13 cellular contexts compared by ENCODE assay signal in genomic region chr1:109901508-109902145, GRCh38. TPM values are rescaled to one million over a fixed set of nuclear protein-coding genes. Genes with fewer than 3 reads are reported as not detected.
DNase-seq lines count a peak whose midpoint lies in the region; ATAC-seq, FAIRE-seq and TF ChIP-seq lines count a peak whose summit lies in the region.
"Had no signal": no experiment of that assay in that cellular context is flagged by ENCODE, and none has a peak within 500 bp of the region (broad histone marks: within the 10 kb centered on the region; RNA-seq: fewer than 3 reads in every experiment).

No MANE protein-coding gene starts in this region.

- no peak for FAIRE-seq in RCC 7860 (lab: Jason Lieb, UNC)

- in situ Hi-C loops in G401 (cut with HindIII; ENCODE audit: low sequenced_read_pairs), result no loop called here

- no peak overlapping the region for H2AFZ ChIP-seq in smooth muscle cell (ENCODE audit: low read depth)

- H3F3A ChIP-seq in smooth muscle cell (ENCODE audit: low read depth), result no peaks in the 10 kb centered on the region

- H3K9me3 ChIP-seq in smooth muscle cell (replicated peaks; ENCODE audit: low read depth), result no peaks in the 10 kb centered on the region

- no peaks in the 10 kb centered on the region for H3K9me3 Mint-ChIP-seq in activated T-cell treated with anti-CD3 and anti-CD28 coated beads, Interleukin-2, amount 50 U/mL, for 4 hours
- H3K9me3 Mint-ChIP-seq in activated T-cell treated with anti-CD3 and anti-CD28 coated beads, Interleukin-2, amount 50 U/mL, for 24 hours, result peaks cover 4% of the 10 kb centered on the region
- H3K9me3 Mint-ChIP-seq in stimulated activated naive CD8-positive, alpha-beta T cell treated with anti-CD3 and anti-CD28 coated beads, Interleukin-15, Interleukin-2, amounts not matched to agents 100 ng/mL and 50 ng/mL, for 24 hours, result peaks cover 9% of the 10 kb centered on the region
- H3K9me3 Mint-ChIP-seq: activated T-helper 1 cell treated with anti-CD3 and anti-CD28 coated beads, Interleukin-12 subunit alpha, Interleukin-12 subunit beta, Interleukin-2, Interleukin-4 antibody, amounts not matched to agents 30 ng/mL and 10 ng/mL and 1 ng/mL, durations not matched to agents 14 hours and 24 hours and 36 hours; T-helper 1 cell treated with Interleukin-12 subunit alpha and Interleukin-12 subunit beta and Interleukin-4 antibody, amounts not matched to agents 30 μg/mL and 1 μg/mL, for 36 hours had no signal

- H3K27me3 ChIP-seq in smooth muscle cell (ENCODE audit: low read depth), result no peaks in the 10 kb centered on the region

- peak; percentile 19 for DNase-seq in activated T-cell treated with anti-CD3 and anti-CD28 coated beads, Interleukin-2, amount 50 U/mL, for 4 hours
- DNase-seq in activated T-cell treated with anti-CD3 and anti-CD28 coated beads, Interleukin-2, amount 50 U/mL, for 24 hours, result no peak
- peak; percentile 80 for DNase-seq in RCC 7860 (ENCODE audit: low spot score)
- peak; percentile 84 to 93 for DNase-seq in erythroblast (lab: John Stamatoyannopoulos, UW)
- DNase-seq in smooth muscle cell (lab: John Stamatoyannopoulos, UW; ENCODE audit: unreplicated experiment), result no peak
- no peak for DNase-seq in GM10266 (ENCODE audit: extremely low spot score)
- DNase-seq in G401 (ENCODE audit: low spot score), result no peak
- DNase-seq: IMR-90, NCI-H524 treated with DMSO at 0.1 percent for 48 hours had no signal

- TF ChIP-seq CTCF in smooth muscle cell (IDR thresholded peaks at IDR 0.05; ENCODE audit: borderline replicate concordance, insufficient read depth, poor library complexity, severe bottlenecking) (no peak), GM10266 (IDR thresholded peaks at IDR 0.05; ENCODE audit: control insufficient read depth, insufficient read depth, low read depth, missing control alignments) (no peak)

- no peak overlapping the region for H3K4me2 ChIP-seq in smooth muscle cell

- no peaks in the 10 kb centered on the region for H3K36me3 ChIP-seq in smooth muscle cell (ENCODE audit: low read depth)

- H3K4me3 ChIP-seq in smooth muscle cell, result no peak overlapping the region

- no peaks in the 10 kb centered on the region for H3K4me1 ChIP-seq in smooth muscle cell (ENCODE audit: low read depth)

- no peak for TF ChIP-seq POLR2A in erythroblast (IDR thresholded peaks at IDR 0.05; ENCODE audit: low read length)

- peaks cover 21% of the 10 kb centered on the region for H3K4me1 Mint-ChIP-seq in activated T-cell treated with anti-CD3 and anti-CD28 coated beads, Interleukin-2, amount 50 U/mL, for 4 hours (ENCODE audit: low read depth)
- H3K4me1 Mint-ChIP-seq in activated T-cell treated with anti-CD3 and anti-CD28 coated beads, Interleukin-2, amount 50 U/mL, for 24 hours (ENCODE audit: low read depth), result peaks cover 23% of the 10 kb centered on the region
- H3K4me1 Mint-ChIP-seq in stimulated activated naive CD8-positive, alpha-beta T cell treated with anti-CD3 and anti-CD28 coated beads, Interleukin-15, Interleukin-2, amounts not matched to agents 100 ng/mL and 50 ng/mL, for 24 hours (ENCODE audit: low read depth), result peaks cover 31% of the 10 kb centered on the region

- H4K20me1 ChIP-seq in smooth muscle cell (ENCODE audit: low read depth), result no peaks in the 10 kb centered on the region

- no peak for ATAC-seq in activated T-cell treated with anti-CD3 and anti-CD28 coated beads, Interleukin-2, amount 50 U/mL, for 4 hours

- 87% methylated on average over 4 of the region's 4 CpGs for WGBS in smooth muscle cell (ENCODE audit: low lambda C conversion rate)

- no peak overlapping the region for H3K4me3 Mint-ChIP-seq in activated T-cell treated with anti-CD3 and anti-CD28 coated beads, Interleukin-2, amount 50 U/mL, for 4 hours
- no peak overlapping the region for H3K4me3 Mint-ChIP-seq in activated T-cell treated with anti-CD3 and anti-CD28 coated beads, Interleukin-2, amount 50 U/mL, for 24 hours
- no peak overlapping the region for H3K4me3 Mint-ChIP-seq in stimulated activated naive CD8-positive, alpha-beta T cell treated with anti-CD3 and anti-CD28 coated beads, Interleukin-15, Interleukin-2, amounts not matched to agents 100 ng/mL and 50 ng/mL, for 24 hours
- H3K4me3 Mint-ChIP-seq: activated T-helper 1 cell treated with anti-CD3 and anti-CD28 coated beads, Interleukin-12 subunit alpha, Interleukin-12 subunit beta, Interleukin-2, Interleukin-4 antibody, amounts not matched to agents 30 ng/mL and 10 ng/mL and 1 ng/mL, durations not matched to agents 14 hours and 24 hours and 36 hours; B cell; T-helper 1 cell treated with Interleukin-12 subunit alpha and Interleukin-12 subunit beta and Interleukin-4 antibody, amounts not matched to agents 30 μg/mL and 1 μg/mL, for 36 hours had no signal

- H3K27ac ChIP-seq in smooth muscle cell (ENCODE audit: low read depth), result no peak overlapping the region

- H3K79me2 ChIP-seq in smooth muscle cell (ENCODE audit: low read depth), result no peaks in the 10 kb centered on the region

- no peak overlapping the region for H3K9ac ChIP-seq in smooth muscle cell (ENCODE audit: low read depth)

- H3K27me3 Mint-ChIP-seq in activated T-cell treated with anti-CD3 and anti-CD28 coated beads, Interleukin-2, amount 50 U/mL, for 4 hours (ENCODE audit: low read depth), result no peaks in the 10 kb centered on the region
- no peaks in the 10 kb centered on the region for H3K27me3 Mint-ChIP-seq in activated T-cell treated with anti-CD3 and anti-CD28 coated beads, Interleukin-2, amount 50 U/mL, for 24 hours
- H3K27me3 Mint-ChIP-seq in stimulated activated naive CD8-positive, alpha-beta T cell treated with anti-CD3 and anti-CD28 coated beads, Interleukin-15, Interleukin-2, amounts not matched to agents 100 ng/mL and 50 ng/mL, for 24 hours, result peaks cover 3% of the 10 kb centered on the region

- no peak overlapping the region for H3K27ac Mint-ChIP-seq in activated T-cell treated with anti-CD3 and anti-CD28 coated beads, Interleukin-2, amount 50 U/mL, for 24 hours
- peak overlapping the region; percentile 15 for H3K27ac Mint-ChIP-seq in stimulated activated naive CD8-positive, alpha-beta T cell treated with anti-CD3 and anti-CD28 coated beads, Interleukin-15, Interleukin-2, amounts not matched to agents 100 ng/mL and 50 ng/mL, for 24 hours
- H3K27ac Mint-ChIP-seq: activated T-helper 1 cell treated with anti-CD3 and anti-CD28 coated beads, Interleukin-12 subunit alpha, Interleukin-12 subunit beta, Interleukin-2, Interleukin-4 antibody, amounts not matched to agents 30 ng/mL and 10 ng/mL and 1 ng/mL, durations not matched to agents 14 hours and 24 hours and 36 hours; T-helper 1 cell treated with Interleukin-12 subunit alpha and Interleukin-12 subunit beta and Interleukin-4 antibody, amounts not matched to agents 30 μg/mL and 1 μg/mL, for 36 hours had no signal

- H3K36me3 Mint-ChIP-seq in activated T-cell treated with anti-CD3 and anti-CD28 coated beads, Interleukin-2, amount 50 U/mL, for 4 hours (ENCODE audit: insufficient read depth), result no peaks in the 10 kb centered on the region
- peaks cover 4% of the 10 kb centered on the region for H3K36me3 Mint-ChIP-seq in activated T-cell treated with anti-CD3 and anti-CD28 coated beads, Interleukin-2, amount 50 U/mL, for 24 hours (ENCODE audit: low read depth)
- peaks cover 9% of the 10 kb centered on the region for H3K36me3 Mint-ChIP-seq in stimulated activated naive CD8-positive, alpha-beta T cell treated with anti-CD3 and anti-CD28 coated beads, Interleukin-15, Interleukin-2, amounts not matched to agents 100 ng/mL and 50 ng/mL, for 24 hours (ENCODE audit: low read depth)

RNA-seq across cellular contexts. Expression of gene CSF1, which starts 9.0 kb away (rescaled TPM):
- 10 to 100 TPM; 76.2 to 81.9 (median 77.8) TPM for total RNA-seq in activated T-cell treated with anti-CD3 and anti-CD28 coated beads, Interleukin-2, amount 50 U/mL, for 4 hours
- total RNA-seq in smooth muscle cell, result 30.9 and 43.4 TPM in 2 replicates
- polyA plus RNA-seq in smooth muscle cell, result 17.1 and 22.4 TPM in 2 replicates
- total RNA-seq in G401 (2014; rRNA removed; shearing (Covaris generic)), result 12.7 and 13.4 TPM in 2 replicates

Comparison
In these comparisons a context has a peak if more than half of its experiments do, and no peak if none do; other contexts are left out.
1. DNase-seq: peak in activated T-cell treated with anti-CD3 and anti-CD28 coated beads, Interleukin-2, amount 50 U/mL, for 4 hours (single experiment), RCC 7860 (single experiment) and erythroblast (2 of 2); none in activated T-cell treated with anti-CD3 and anti-CD28 coated beads, Interleukin-2, amount 50 U/mL, for 24 hours (single experiment), smooth muscle cell (single experiment), GM10266 (single experiment) and G401 (single experiment).